Comparison of ENCODE assay signal across 1 cellular context in the genomic region with DNA sequence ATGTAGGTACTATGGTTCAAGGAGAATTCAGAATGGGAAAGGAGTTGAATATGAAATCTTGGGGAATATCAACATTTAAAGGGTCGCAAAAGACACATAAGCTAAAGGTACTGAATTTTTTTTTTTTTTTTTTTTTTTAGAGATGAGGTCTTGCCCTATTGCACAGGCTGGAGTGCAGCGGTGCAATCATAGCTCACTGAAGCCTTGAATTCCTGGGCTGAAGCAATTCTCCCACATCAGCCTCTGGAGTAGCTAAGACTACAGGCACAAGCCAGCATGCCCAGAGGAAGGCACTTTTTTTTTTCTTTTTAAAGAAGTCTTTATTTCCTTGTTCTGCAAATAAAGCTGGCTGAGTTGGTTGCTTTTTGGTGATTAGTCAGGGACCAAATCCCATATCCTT.
TF ChIP-seq lines count a peak whose summit lies in the region.

No MANE protein-coding gene starts in this region.

TF ChIP-seq in H1, 55 proteins besides CTCF, POLR2A, EP300 and RAD21 (continued from another document):
- TF ChIP-seq, protein P1, sequence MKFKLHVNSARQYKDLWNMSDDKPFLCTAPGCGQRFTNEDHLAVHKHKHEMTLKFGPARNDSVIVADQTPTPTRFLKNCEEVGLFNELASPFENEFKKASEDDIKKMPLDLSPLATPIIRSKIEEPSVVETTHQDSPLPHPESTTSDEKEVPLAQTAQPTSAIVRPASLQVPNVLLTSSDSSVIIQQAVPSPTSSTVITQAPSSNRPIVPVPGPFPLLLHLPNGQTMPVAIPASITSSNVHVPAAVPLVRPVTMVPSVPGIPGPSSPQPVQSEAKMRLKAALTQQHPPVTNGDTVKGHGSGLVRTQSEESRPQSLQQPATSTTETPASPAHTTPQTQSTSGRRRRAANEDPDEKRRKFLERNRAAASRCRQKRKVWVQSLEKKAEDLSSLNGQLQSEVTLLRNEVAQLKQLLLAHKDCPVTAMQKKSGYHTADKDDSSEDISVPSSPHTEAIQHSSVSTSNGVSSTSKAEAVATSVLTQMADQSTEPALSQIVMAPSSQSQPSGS (IDR thresholded peaks at IDR 0.05; ENCODE audit: low read length): no peak
- TF ChIP-seq FOSL1 (IDR thresholded peaks at IDR 0.05; ENCODE audit: insufficient read depth, low read depth, low read length) (no peak), EGR1 (IDR thresholded peaks at IDR 0.05; ENCODE audit: borderline replicate concordance, low read depth, low read length) (no peak), TAF1 (IDR thresholded peaks at IDR 0.05; ENCODE audit: low read depth, low read length) (no peak), CHD1 (IDR thresholded peaks at IDR 0.05; ENCODE audit: low read depth, low read length) (no peak), BRCA1 (IDR thresholded peaks at IDR 0.05; ENCODE audit: low read depth, low read length) (no peak), JUN (IDR thresholded peaks at IDR 0.05; ENCODE audit: low read depth, low read length) (no peak), RXRA (IDR thresholded peaks at IDR 0.05; ENCODE audit: insufficient read depth, low read depth, low read length) (no peak), MAFK (IDR thresholded peaks at IDR 0.05; ENCODE audit: low read depth, low read length) (no peak), SIRT6 (IDR thresholded peaks at IDR 0.05; ENCODE audit: low read length) (no peak), RFX5 (IDR thresholded peaks at IDR 0.05; ENCODE audit: borderline replicate concordance, low read depth, low read length) (no peak), TBP (IDR thresholded peaks at IDR 0.05; ENCODE audit: low read depth, low read length) (no peak), RNF2 (IDR thresholded peaks at IDR 0.05; ENCODE audit: borderline replicate concordance, low read depth, low read length, missing control alignments, poor library complexity, severe bottlenecking) (no peak)
- TF ChIP-seq, protein P2, sequence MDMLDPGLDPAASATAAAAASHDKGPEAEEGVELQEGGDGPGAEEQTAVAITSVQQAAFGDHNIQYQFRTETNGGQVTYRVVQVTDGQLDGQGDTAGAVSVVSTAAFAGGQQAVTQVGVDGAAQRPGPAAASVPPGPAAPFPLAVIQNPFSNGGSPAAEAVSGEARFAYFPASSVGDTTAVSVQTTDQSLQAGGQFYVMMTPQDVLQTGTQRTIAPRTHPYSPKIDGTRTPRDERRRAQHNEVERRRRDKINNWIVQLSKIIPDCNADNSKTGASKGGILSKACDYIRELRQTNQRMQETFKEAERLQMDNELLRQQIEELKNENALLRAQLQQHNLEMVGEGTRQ (IDR thresholded peaks at IDR 0.05; ENCODE audit: low read length): no peak
- TF ChIP-seq, protein P3, sequence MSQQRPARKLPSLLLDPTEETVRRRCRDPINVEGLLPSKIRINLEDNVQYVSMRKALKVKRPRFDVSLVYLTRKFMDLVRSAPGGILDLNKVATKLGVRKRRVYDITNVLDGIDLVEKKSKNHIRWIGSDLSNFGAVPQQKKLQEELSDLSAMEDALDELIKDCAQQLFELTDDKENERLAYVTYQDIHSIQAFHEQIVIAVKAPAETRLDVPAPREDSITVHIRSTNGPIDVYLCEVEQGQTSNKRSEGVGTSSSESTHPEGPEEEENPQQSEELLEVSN (IDR thresholded peaks at IDR 0.05): no peak
TF ChIP-seq in H1: peak in this region for 0.
